ENCODE assay signal across 12 cellular contexts in the genomic region with DNA sequence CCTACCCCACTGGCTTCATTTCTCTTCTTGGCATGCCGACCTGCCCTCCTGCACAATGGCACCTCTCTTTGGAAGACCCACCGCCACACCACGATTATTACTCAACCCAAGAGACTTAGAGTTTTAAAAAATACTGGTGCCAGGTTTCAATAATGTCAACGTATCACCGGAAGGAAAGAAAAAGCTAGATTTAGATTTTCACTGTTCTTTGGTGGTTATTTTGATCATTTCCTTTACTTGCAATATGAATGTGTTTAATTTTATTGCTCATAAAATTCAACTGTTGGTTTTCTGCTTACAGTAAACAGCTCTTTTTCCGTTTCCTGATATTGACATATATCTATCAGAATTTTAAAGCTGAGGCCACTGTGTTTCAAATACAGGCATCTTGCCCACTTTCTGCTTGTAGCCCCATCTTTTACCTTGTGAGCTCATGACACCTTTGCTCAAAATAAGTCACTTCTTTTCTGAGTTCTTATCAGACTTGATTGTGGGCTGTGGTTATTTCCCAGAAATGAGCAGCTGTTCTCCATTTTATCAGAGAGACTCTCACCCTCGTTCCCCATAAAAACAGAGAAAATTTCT.
DNase-seq lines count a peak whose midpoint lies in the region; ATAC-seq, FAIRE-seq and TF ChIP-seq lines count a peak whose summit lies in the region.
"Had no signal": no experiment of that assay in that cellular context is flagged by ENCODE, and none has a peak within 500 bp of the region (broad histone marks: within the 10 kb centered on the region; RNA-seq: fewer than 3 reads in every experiment).

No MANE protein-coding gene starts in this region.

- peaks cover 12% of the 10 kb centered on the region for H3K36me3 Mint-ChIP-seq in CD8-positive, alpha-beta T cell

- H3K27me3 Mint-ChIP-seq in CD8-positive, alpha-beta T cell (ENCODE audit: low read depth) = no peaks in the 10 kb centered on the region

- CTCF ChIA-PET in CD8-positive, alpha-beta T cell (lab: Charles Lee) = interaction anchor here (1.0 to 3.9 kb wide), 10 partner anchors 10 to 312 kb away, joined by 3 to 37 read pairs (median 4); no protein-coding TSS in a partner anchor

- no peak for FAIRE-seq in kidney (lab: Jason Lieb, UNC)

- H3K27me3 ChIP-seq in CD8-positive, alpha-beta T cell (ENCODE audit: insufficient read depth, low read length) = no peaks in the 10 kb centered on the region
- H3K27me3 ChIP-seq in Peyer's patch (no peaks in the 10 kb centered on the region), brain microvascular endothelial cell (replicated peaks) (no peaks in the 10 kb centered on the region), gastrocnemius medialis (no peaks in the 10 kb centered on the region), left lung (no peaks in the 10 kb centered on the region)
- H3K27me3 ChIP-seq: adrenal gland, thyroid gland had no signal

- peaks cover 48% of the 10 kb centered on the region for H3K4me1 ChIP-seq in CD8-positive, alpha-beta T cell (ENCODE audit: insufficient read depth, low read length)
- peaks cover 0 to 6% (median 0%) of the 10 kb centered on the region in 4 donors for H3K4me1 ChIP-seq in Peyer's patch
- H3K4me1 ChIP-seq in gastrocnemius medialis = peaks cover 20 to 45% of the 10 kb centered on the region in 2 donors
- H3K4me1 ChIP-seq in kidney (ENCODE audit: control insufficient read depth in 1 of 2, insufficient read depth in 1 of 2, low read depth in 1 of 2, low read length in 2 of 2) = peaks cover 4 to 10% of the 10 kb centered on the region in 2 donors
- H3K4me1 ChIP-seq in left lung = peaks cover 0 to 26% of the 10 kb centered on the region in 2 donors

- H3K9me3 ChIP-seq in CD8-positive, alpha-beta T cell (ENCODE audit: low read length) = no peaks in the 10 kb centered on the region
- H3K9me3 ChIP-seq in Peyer's patch = no peaks in the 10 kb centered on the region
- no peaks in the 10 kb centered on the region for H3K9me3 ChIP-seq in gastrocnemius medialis
- no peaks in the 10 kb centered on the region for H3K9me3 ChIP-seq in kidney (ENCODE audit: control insufficient read depth in 1 of 2, low read length in 2 of 2)
- H3K9me3 ChIP-seq in left lung = no peaks in the 10 kb centered on the region
- H3K9me3 ChIP-seq: adrenal gland, thyroid gland had no signal

- H3K9me3 Mint-ChIP-seq in CD8-positive, alpha-beta T cell = no peaks in the 10 kb centered on the region

- H3K4me1 Mint-ChIP-seq in CD8-positive, alpha-beta T cell (ENCODE audit: low read depth) = peaks cover 61% of the 10 kb centered on the region

- no peaks in the 10 kb centered on the region for H3K36me3 ChIP-seq in CD8-positive, alpha-beta T cell (ENCODE audit: insufficient read depth, low read length)
- H3K36me3 ChIP-seq in Peyer's patch (no peaks in the 10 kb centered on the region), brain microvascular endothelial cell (replicated peaks) (no peaks in the 10 kb centered on the region), gastrocnemius medialis (no peaks in the 10 kb centered on the region), kidney (ENCODE audit: control insufficient read depth in 1 of 2, insufficient read depth in 2 of 2, low read length in 2 of 2) (no peaks in the 10 kb centered on the region), left lung (no peaks in the 10 kb centered on the region)
- H3K36me3 ChIP-seq: adrenal gland, thyroid gland had no signal

- H3K9ac ChIP-seq in kidney (ENCODE audit: low read length in 2 of 2) = no peak overlapping the region

- intact Hi-C loops in CD8-positive, alpha-beta T cell (cut with DNase I, micrococcal nuclease) = loop anchor here in 1 of 2 experiments (1.0 to 5.0 kb wide), 3 partner anchors 10 to 310 kb away; no protein-coding TSS in a partner anchor
- intact Hi-C loops in gastrocnemius medialis (cut with DNase I; ENCODE audit: low total_unique reads) = loop anchor here (5.0 kb wide), 1 partner anchor 140 kb away; no protein-coding TSS in a partner anchor
- intact Hi-C loops in kidney (cut with DNase I) = no loop called here
- intact Hi-C loops in left lung (cut with DNase I) = no loop called here

- peak overlapping the region; percentile 53 for H3K27ac ChIP-seq in CD8-positive, alpha-beta T cell (ENCODE audit: low read depth, low read length)
- H3K27ac ChIP-seq in Peyer's patch (peak overlapping the region in 3 of 4 donors; percentile 9 to 68 (median 29)), brain microvascular endothelial cell (peak overlapping the region; percentile 75), gastrocnemius medialis (peak overlapping the region; percentile 4 to 91 (median 52)), kidney (ENCODE audit: low read depth in 2 of 2, low read length in 2 of 2) (no peak overlapping the region), left lung (peak overlapping the region in 1 of 2 donors; percentile 66)
- H3K27ac ChIP-seq: thyroid gland had no signal

- TF ChIP-seq CTCF in CD8-positive, alpha-beta T cell (IDR thresholded peaks at IDR 0.05) = no peak
- no peak for TF ChIP-seq CTCF in Peyer's patch (IDR thresholded peaks at IDR 0.05)
- no peak for TF ChIP-seq CTCF in brain microvascular endothelial cell (IDR thresholded peaks at IDR 0.05; ENCODE audit: low read depth, low read length, missing control alignments)
- no peak for TF ChIP-seq CTCF in gastrocnemius medialis (IDR thresholded peaks at IDR 0.05 in 4 of 5, conservative IDR thresholded peaks at IDR 0.05 in 1 of 5)
- no peak for TF ChIP-seq CTCF in kidney (IDR thresholded peaks at IDR 0.05; ENCODE audit: borderline replicate concordance, extremely low read depth, insufficient read depth)
- TF ChIP-seq CTCF in left lung (IDR thresholded peaks at IDR 0.05) = no peak

- H3K27ac Mint-ChIP-seq in CD8-positive, alpha-beta T cell = peak overlapping the region; percentile 97

- H3K4me3 ChIP-seq in CD8-positive, alpha-beta T cell (ENCODE audit: low read depth, low read length) = peak overlapping the region; percentile 72
- H3K4me3 ChIP-seq in Peyer's patch (no peak overlapping the region), brain microvascular endothelial cell (ENCODE audit: low read depth, low read length) (no peak overlapping the region), gastrocnemius medialis (no peak overlapping the region), kidney (ENCODE audit: low read length in 2 of 2) (no peak overlapping the region), left lung (no peak overlapping the region)
- H3K4me3 ChIP-seq: adrenal gland, lung, thyroid gland had no signal

- peak; percentile 44 for ATAC-seq in CD8-positive, alpha-beta T cell
- ATAC-seq in gastrocnemius medialis = no peak
- ATAC-seq in HG02571 (IDR thresholded peaks at IDR 0.05; ENCODE audit: unreplicated experiment) = no peak
- no peak for ATAC-seq in left lung

- in situ Hi-C loops in brain microvascular endothelial cell (cut with HindIII; ENCODE audit: low pct_ligation_motif_present, low sequenced_read_pairs) (no loop called here), gastrocnemius medialis (cut with MboI; ENCODE audit: low sequenced_read_pairs in 4 of 4) (no loop called here)

- peak overlapping the region; percentile 91 for H3K4me3 Mint-ChIP-seq in CD8-positive, alpha-beta T cell

- DNase-seq in CD8-positive, alpha-beta T cell = peak in 1 of 7 experiments; percentile 30
- DNase-seq in Peyer's patch = no peak
- DNase-seq in brain microvascular endothelial cell = no peak
- DNase-seq in gastrocnemius medialis = no peak
- no peak for DNase-seq in kidney
- DNase-seq in NCI-H82 (lab: John Stamatoyannopoulos, UW) = no peak
- no peak for DNase-seq in left lung
- DNase-seq: adrenal gland, NCI-H446, thyroid gland had no signal

- POLR2A ChIA-PET in CD8-positive, alpha-beta T cell (lab: Charles Lee) = interaction anchor here (0.7 to 3.0 kb wide), 8 partner anchors 8 to 299 kb away, joined by 3 to 15 read pairs (median 5); no protein-coding TSS in a partner anchor

- TF ChIP-seq POLR2A in Peyer's patch (IDR thresholded peaks at IDR 0.05) (no peak), gastrocnemius medialis (IDR thresholded peaks at IDR 0.05) (no peak)

Comparison
In these comparisons a context has a peak if more than half of its experiments do, and no peak if none do; other contexts are left out.
1. H3K27ac ChIP-seq: peak in CD8-positive, alpha-beta T cell (single experiment), Peyer's patch (3 of 4), brain microvascular endothelial cell (single experiment) and gastrocnemius medialis (4 of 4); none in kidney (0 of 2).